In the genomic region with DNA sequence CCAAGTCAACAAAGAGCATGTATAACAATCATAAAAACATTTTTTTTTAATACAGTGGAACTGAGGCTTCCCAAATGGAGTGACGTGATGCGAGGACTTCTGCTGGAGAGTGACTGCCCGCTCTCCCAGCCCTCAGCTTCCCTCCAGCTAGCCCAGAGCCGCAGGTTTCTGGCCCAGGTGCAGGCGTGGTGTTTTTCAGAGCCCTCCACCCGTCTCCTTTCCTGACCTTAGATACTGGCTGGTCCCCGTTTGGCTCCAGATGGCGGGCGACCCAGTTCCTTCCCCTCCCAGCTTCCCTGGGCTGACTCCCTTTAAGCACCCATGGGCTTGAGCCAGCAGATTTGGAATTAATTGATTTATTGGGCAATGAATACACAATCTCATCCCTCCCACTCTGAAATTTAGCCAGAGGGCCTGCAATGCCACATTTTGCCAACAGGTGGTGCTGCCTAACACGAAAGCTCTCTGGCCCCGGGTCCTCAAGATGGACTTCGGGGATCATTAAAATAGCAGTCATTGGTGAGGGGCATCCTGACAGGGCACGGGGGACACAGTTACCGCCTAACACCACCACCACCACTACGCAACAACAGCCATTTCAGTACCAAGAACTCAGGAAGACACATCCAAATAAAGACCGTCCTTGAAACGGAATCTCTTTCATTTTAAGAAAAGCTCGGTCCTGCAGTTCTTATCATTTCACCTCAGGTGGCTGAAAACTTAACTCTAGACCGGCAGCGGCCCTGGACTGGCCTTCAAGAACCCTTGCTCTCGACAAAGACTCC, we compare ENCODE assay signal across 8 cellular contexts. TPM values are rescaled to one million over a fixed set of nuclear protein-coding genes. Genes with fewer than 3 reads are reported as not detected.
DNase-seq lines count a peak whose midpoint lies in the region; ATAC-seq and TF ChIP-seq lines count a peak whose summit lies in the region.

No MANE protein-coding gene starts in this region.

- peak overlapping the region; percentile 22; the same call in 1 of the 2 replicates for H3K9ac ChIP-seq in Karpas-422 (ENCODE audit: low read length)

- no peak overlapping the region for H3K27ac ChIP-seq in Karpas-422 (ENCODE audit: low read length)

- no peaks in the 10 kb centered on the region for H3K79me2 ChIP-seq in Karpas-422 (ENCODE audit: low read length)

- peak; percentile 62 for DNase-seq in Daoy (ENCODE audit: low read depth)
- DNase-seq in Karpas-422: peak; percentile 94
- DNase-seq in activated naive CD4-positive, alpha-beta T cell treated with anti-CD3 and anti-CD28 coated beads, Interleukin-2, amount 10 ng/mL, durations not matched to agents 7 days and 5 days: peak; percentile 80
- peak; percentile 68 for DNase-seq in globus pallidus (ENCODE audit: low spot score)
- peak in 8 of 10 donors; percentile 64 to 95 (median 80) for DNase-seq in posterior cingulate gyrus
- peak; percentile 74 for DNase-seq in ureter (ENCODE audit: low spot score)

- peak; percentile 59 for ATAC-seq in SK-N-SH treated with all-trans-retinoic acid at 6 μM for 48 hours
- no peak for ATAC-seq in GM21367 (IDR thresholded peaks at IDR 0.05; ENCODE audit: unreplicated experiment)

- H3K4me2 ChIP-seq in Karpas-422 (ENCODE audit: low read depth, low read length, poor library complexity, severe bottlenecking): peak overlapping the region; percentile 41

- H3K4me3 ChIP-seq in Karpas-422 (ENCODE audit: low read length): no peak overlapping the region; the same call in 1 of the 2 replicates

- H3K36me3 ChIP-seq in Karpas-422 (ENCODE audit: insufficient read depth, low read length): no peaks in the 10 kb centered on the region

- H3K9me2 ChIP-seq in Karpas-422 (replicated peaks; ENCODE audit: insufficient read depth, low read length): no peaks in the 10 kb centered on the region

- no peaks in the 10 kb centered on the region for H3K27me3 ChIP-seq in Karpas-422 (ENCODE audit: low read length)

- no peak overlapping the region for H3K27ac Mint-ChIP-seq in activated naive CD4-positive, alpha-beta T cell treated with anti-CD3 and anti-CD28 coated beads, Interleukin-2, amount 10 ng/mL, durations not matched to agents 7 days and 5 days

- 0 out of 2 replicates have a peak overlapping the region, but pooled peaks have one; percentile 17 for H2AFZ ChIP-seq in Karpas-422 (ENCODE audit: low read length)

- H3K9me3 ChIP-seq in Karpas-422 (ENCODE audit: low read length): no peaks in the 10 kb centered on the region

- H3K27me3 Mint-ChIP-seq in activated naive CD4-positive, alpha-beta T cell treated with anti-CD3 and anti-CD28 coated beads, Interleukin-2, amount 10 ng/mL, durations not matched to agents 7 days and 5 days: peaks cover 28% of the 10 kb centered on the region

- H3K9me3 Mint-ChIP-seq in activated naive CD4-positive, alpha-beta T cell treated with anti-CD3 and anti-CD28 coated beads, Interleukin-2, amount 10 ng/mL, durations not matched to agents 7 days and 5 days: no peaks in the 10 kb centered on the region

- peaks cover 9% of the 10 kb centered on the region for H3K4me1 ChIP-seq in Karpas-422 (ENCODE audit: low read length)

- intact Hi-C loops in posterior cingulate gyrus (cut with DNase I): loop anchor here (1.0 kb wide), 1 partner anchor 56 kb away; no protein-coding TSS in a partner anchor

- CTCF ChIA-PET in activated naive CD4-positive, alpha-beta T cell treated with anti-CD3 and anti-CD28 coated beads, Interleukin-2, amount 10 ng/mL, durations not matched to agents 7 days and 5 days (lab: Charles Lee): interaction anchor here (0.6 to 2.5 kb wide), 14 partner anchors 8 to 264 kb away, joined by 3 to 58 read pairs (median 4); a partner anchor contains a TSS

- peaks cover 8% of the 10 kb centered on the region for H3K4me1 Mint-ChIP-seq in activated naive CD4-positive, alpha-beta T cell treated with anti-CD3 and anti-CD28 coated beads, Interleukin-2, amount 10 ng/mL, durations not matched to agents 7 days and 5 days

- peaks cover 7% of the 10 kb centered on the region for H3K36me3 Mint-ChIP-seq in activated naive CD4-positive, alpha-beta T cell treated with anti-CD3 and anti-CD28 coated beads, Interleukin-2, amount 10 ng/mL, durations not matched to agents 7 days and 5 days

- no peak overlapping the region for H3K4me3 Mint-ChIP-seq in activated naive CD4-positive, alpha-beta T cell treated with anti-CD3 and anti-CD28 coated beads, Interleukin-2, amount 10 ng/mL, durations not matched to agents 7 days and 5 days

- H4K20me1 ChIP-seq in Karpas-422 (ENCODE audit: insufficient read depth, low read depth, low read length): 0 out of 2 replicates have a peak, but pooled peaks cover 8% of the 10 kb centered on the region

TF ChIP-seq in SK-N-SH treated with all-trans-retinoic acid at 6 μM for 48 hours, 23 proteins besides CTCF, POLR2A, EP300 and RAD21 (continues in another document):
- TF ChIP-seq ZFP3 (CRISPR knock-in tag; IDR thresholded peaks at IDR 0.05) (no peak), BACH2 (CRISPR knock-in tag; IDR thresholded peaks at IDR 0.05; ENCODE audit: borderline replicate concordance) (no peak), RARB (CRISPR knock-in tag; IDR thresholded peaks at IDR 0.05) (no peak), ZNF70 (CRISPR knock-in tag; IDR thresholded peaks at IDR 0.05) (no peak), ZC3H10 (CRISPR knock-in tag; IDR thresholded peaks at IDR 0.05) (no peak), ZFP30 (CRISPR knock-in tag; IDR thresholded peaks at IDR 0.05) (no peak), ARNTL (CRISPR knock-in tag; IDR thresholded peaks at IDR 0.05; ENCODE audit: borderline replicate concordance, low read depth) (no peak), ZNF8 (CRISPR knock-in tag; IDR thresholded peaks at IDR 0.05) (no peak)
- TF ChIP-seq, protein P1, sequence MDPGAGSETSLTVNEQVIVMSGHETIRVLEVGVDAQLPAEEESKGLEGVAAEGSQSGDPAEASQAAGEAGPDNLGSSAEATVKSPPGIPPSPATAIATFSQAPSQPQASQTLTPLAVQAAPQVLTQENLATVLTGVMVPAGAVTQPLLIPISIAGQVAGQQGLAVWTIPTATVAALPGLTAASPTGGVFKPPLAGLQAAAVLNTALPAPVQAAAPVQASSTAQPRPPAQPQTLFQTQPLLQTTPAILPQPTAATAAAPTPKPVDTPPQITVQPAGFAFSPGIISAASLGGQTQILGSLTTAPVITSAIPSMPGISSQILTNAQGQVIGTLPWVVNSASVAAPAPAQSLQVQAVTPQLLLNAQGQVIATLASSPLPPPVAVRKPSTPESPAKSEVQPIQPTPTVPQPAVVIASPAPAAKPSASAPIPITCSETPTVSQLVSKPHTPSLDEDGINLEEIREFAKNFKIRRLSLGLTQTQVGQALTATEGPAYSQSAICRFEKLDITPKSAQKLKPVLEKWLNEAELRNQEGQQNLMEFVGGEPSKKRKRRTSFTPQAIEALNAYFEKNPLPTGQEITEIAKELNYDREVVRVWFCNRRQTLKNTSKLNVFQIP (CRISPR knock-in tag; IDR thresholded peaks at IDR 0.05; ENCODE audit: borderline replicate concordance, low read depth): no peak
- TF ChIP-seq, protein P2, sequence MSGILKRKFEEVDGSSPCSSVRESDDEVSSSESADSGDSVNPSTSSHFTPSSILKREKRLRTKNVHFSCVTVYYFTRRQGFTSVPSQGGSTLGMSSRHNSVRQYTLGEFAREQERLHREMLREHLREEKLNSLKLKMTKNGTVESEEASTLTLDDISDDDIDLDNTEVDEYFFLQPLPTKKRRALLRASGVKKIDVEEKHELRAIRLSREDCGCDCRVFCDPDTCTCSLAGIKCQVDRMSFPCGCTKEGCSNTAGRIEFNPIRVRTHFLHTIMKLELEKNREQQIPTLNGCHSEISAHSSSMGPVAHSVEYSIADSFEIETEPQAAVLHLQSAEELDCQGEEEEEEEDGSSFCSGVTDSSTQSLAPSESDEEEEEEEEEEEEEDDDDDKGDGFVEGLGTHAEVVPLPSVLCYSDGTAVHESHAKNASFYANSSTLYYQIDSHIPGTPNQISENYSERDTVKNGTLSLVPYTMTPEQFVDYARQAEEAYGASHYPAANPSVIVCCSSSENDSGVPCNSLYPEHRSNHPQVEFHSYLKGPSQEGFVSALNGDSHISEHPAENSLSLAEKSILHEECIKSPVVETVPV (CRISPR knock-in tag; IDR thresholded peaks at IDR 0.05): no peak
- TF ChIP-seq, protein P3, sequence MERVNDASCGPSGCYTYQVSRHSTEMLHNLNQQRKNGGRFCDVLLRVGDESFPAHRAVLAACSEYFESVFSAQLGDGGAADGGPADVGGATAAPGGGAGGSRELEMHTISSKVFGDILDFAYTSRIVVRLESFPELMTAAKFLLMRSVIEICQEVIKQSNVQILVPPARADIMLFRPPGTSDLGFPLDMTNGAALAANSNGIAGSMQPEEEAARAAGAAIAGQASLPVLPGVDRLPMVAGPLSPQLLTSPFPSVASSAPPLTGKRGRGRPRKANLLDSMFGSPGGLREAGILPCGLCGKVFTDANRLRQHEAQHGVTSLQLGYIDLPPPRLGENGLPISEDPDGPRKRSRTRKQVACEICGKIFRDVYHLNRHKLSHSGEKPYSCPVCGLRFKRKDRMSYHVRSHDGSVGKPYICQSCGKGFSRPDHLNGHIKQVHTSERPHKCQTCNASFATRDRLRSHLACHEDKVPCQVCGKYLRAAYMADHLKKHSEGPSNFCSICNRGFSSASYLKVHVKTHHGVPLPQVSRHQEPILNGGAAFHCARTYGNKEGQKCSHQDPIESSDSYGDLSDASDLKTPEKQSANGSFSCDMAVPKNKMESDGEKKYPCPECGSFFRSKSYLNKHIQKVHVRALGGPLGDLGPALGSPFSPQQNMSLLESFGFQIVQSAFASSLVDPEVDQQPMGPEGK (CRISPR knock-in tag; IDR thresholded peaks at IDR 0.05; ENCODE audit: borderline replicate concordance): no peak

RNA-seq across cellular contexts. Expression of a gene that starts 47.5 kb away (rescaled TPM):
- total RNA-seq in Daoy (2014; rRNA removed; shearing (Covaris generic)): not detected in 2 replicates
- not detected in 2 replicates for total RNA-seq in Karpas-422 (2014; rRNA removed; shearing (Covaris generic); ENCODE audit: low replicate concordance)
- 0.08 TPM for total RNA-seq in ureter

RNA-seq across cellular contexts. Expression of a gene that starts 49.1 kb away (rescaled TPM):
- 6.5 and 8.8 TPM in 2 replicates for total RNA-seq in Daoy (2014; rRNA removed; shearing (Covaris generic))
- total RNA-seq in Karpas-422 (2014; rRNA removed; shearing (Covaris generic); ENCODE audit: low replicate concordance): 25.5 and 26.0 TPM in 2 replicates
- total RNA-seq in ureter: 97.6 TPM
